Comparison of ENCODE assay signal across 8 cellular contexts in genomic region chr1:15799928-15800835, GRCh38. TPM values are rescaled to one million over a fixed set of nuclear protein-coding genes. Genes with fewer than 3 reads are reported as not detected.
DNase-seq lines count a peak whose midpoint lies in the region; ATAC-seq and TF ChIP-seq lines count a peak whose summit lies in the region.

No MANE protein-coding gene starts in this region.

- H3K27me3 ChIP-seq in Karpas-422 (ENCODE audit: low read length) = no peaks in the 10 kb centered on the region

- no peaks in the 10 kb centered on the region for H3K27me3 Mint-ChIP-seq in chondrocyte (ENCODE audit: low read depth)

- no peak overlapping the region for H2AFZ ChIP-seq in Karpas-422 (ENCODE audit: low read length)

- H4K20me1 ChIP-seq in Karpas-422 (ENCODE audit: insufficient read depth, low read depth, low read length) = no peaks in the 10 kb centered on the region

- DNase-seq in AG10803 (ENCODE audit: low read depth) (peak; percentile 60), NB4 (ENCODE audit: low read depth) (peak; percentile 35), chondrocyte (ENCODE audit: low spot score) (no peak), Karpas-422 (no peak), NCI-H187 treated with DMSO at 0.1 percent for 48 hours (lab: John Stamatoyannopoulos, UW) (no peak)

- WGBS in mesodermal cell (ENCODE audit: insufficient coverage in 2 of 2), 2 experiments = 43 to 44% methylated on average over 13 to 19 of the region's 22 CpGs

- H3K4me2 ChIP-seq in Karpas-422 (ENCODE audit: low read depth, low read length, poor library complexity, severe bottlenecking) = no peak overlapping the region

- TF ChIP-seq POLR2A in NB4 (IDR thresholded peaks at IDR 0.05; ENCODE audit: extremely low read depth, insufficient read length) = no peak

- H3K79me2 ChIP-seq in Karpas-422 (ENCODE audit: low read length) = no peaks in the 10 kb centered on the region

- H3K27ac ChIP-seq in mesodermal cell (ENCODE audit: low read depth, low read length, severe bottlenecking) (peak overlapping the region; percentile 87), Karpas-422 (ENCODE audit: low read length) (no peak overlapping the region)

- ATAC-seq in HG02870 (IDR thresholded peaks at IDR 0.05; ENCODE audit: unreplicated experiment) = no peak
- ATAC-seq in GM21360 (IDR thresholded peaks at IDR 0.05; ENCODE audit: unreplicated experiment) = no peak

- H3K4me3 Mint-ChIP-seq in chondrocyte (ENCODE audit: unreplicated experiment) = peak overlapping the region; percentile 44

- no peak overlapping the region for H3K4me3 ChIP-seq in AG10803 (ENCODE audit: low read length)
- H3K4me3 ChIP-seq in NB4 (ENCODE audit: low read depth, low read length) = no peak overlapping the region
- no peak overlapping the region for H3K4me3 ChIP-seq in mesodermal cell (ENCODE audit: extremely low read depth, insufficient read depth, low read length, poor library complexity, severe bottlenecking)
- H3K4me3 ChIP-seq in Karpas-422 (ENCODE audit: low read length) = no peak overlapping the region

- peaks cover 75% of the 10 kb centered on the region for H3K4me1 Mint-ChIP-seq in chondrocyte (ENCODE audit: low read depth)

- H3K9me2 ChIP-seq in Karpas-422 (replicated peaks; ENCODE audit: insufficient read depth, low read length) = no peaks in the 10 kb centered on the region

- H3K9me3 ChIP-seq in mesodermal cell (ENCODE audit: control insufficient read depth, low read length) (no peaks in the 10 kb centered on the region), Karpas-422 (ENCODE audit: low read length) (no peaks in the 10 kb centered on the region)

- TF ChIP-seq CTCF in AG10803 (conservative IDR thresholded peaks at IDR 0.05; ENCODE audit: low read length) (no peak), NB4 (IDR thresholded peaks at IDR 0.05; ENCODE audit: low read depth, low read length) (no peak), chondrocyte (IDR thresholded peaks at IDR 0.05) (no peak)

- no peak overlapping the region for H3K9ac ChIP-seq in Karpas-422 (ENCODE audit: low read length)

- H3K9me3 Mint-ChIP-seq in chondrocyte (ENCODE audit: low read depth) = no peaks in the 10 kb centered on the region

- peak overlapping the region; percentile 99 for H3K27ac Mint-ChIP-seq in chondrocyte (ENCODE audit: unreplicated experiment)

- H3K4me1 ChIP-seq in mesodermal cell (ENCODE audit: control insufficient read depth, insufficient read depth, low read length, poor library complexity, severe bottlenecking) (peaks cover 49% of the 10 kb centered on the region), Karpas-422 (ENCODE audit: low read length) (no peaks in the 10 kb centered on the region)

- no peaks in the 10 kb centered on the region for H3K36me3 Mint-ChIP-seq in chondrocyte (ENCODE audit: low read depth)

- H3K36me3 ChIP-seq in mesodermal cell (ENCODE audit: control insufficient read depth, insufficient read depth, low read length) = no peaks in the 10 kb centered on the region
- no peaks in the 10 kb centered on the region for H3K36me3 ChIP-seq in Karpas-422 (ENCODE audit: insufficient read depth, low read length)

RNA-seq across cellular contexts. Expression of gene UQCRHL, which starts 7.3 kb away (rescaled TPM):
- total RNA-seq in chondrocyte = 1.3 to 1.5 TPM (median 1.3 TPM) in 3 replicates
- 4.8 TPM for polyA plus RNA-seq in mesodermal cell (2013, experiment 1 of 2)
- polyA plus RNA-seq in mesodermal cell (2013, experiment 2 of 2) = 5.2 TPM
- 5.4 and 6.4 TPM in 2 replicates for total RNA-seq in Karpas-422 (2014; rRNA removed; shearing (Covaris generic); ENCODE audit: low replicate concordance)

RNA-seq across cellular contexts. Expression of gene FBLIM1, which starts 41.6 kb away (rescaled TPM):
- 191 to 492 TPM (median 490 TPM) in 3 replicates for total RNA-seq in chondrocyte
- 81.1 TPM for polyA plus RNA-seq in mesodermal cell (2013, experiment 1 of 2)
- polyA plus RNA-seq in mesodermal cell (2013, experiment 2 of 2) = 60.5 TPM
- total RNA-seq in Karpas-422 (2014; rRNA removed; shearing (Covaris generic); ENCODE audit: low replicate concordance) = not detected in 2 replicates

RNA-seq across cellular contexts. Expression of gene SPEN, which starts 47.3 kb away (rescaled TPM):
- 38.4 to 49.7 TPM (median 39.4 TPM) in 3 replicates for total RNA-seq in chondrocyte
- 37.2 TPM for polyA plus RNA-seq in mesodermal cell (2013, experiment 1 of 2)
- 28.1 TPM for polyA plus RNA-seq in mesodermal cell (2013, experiment 2 of 2)
- 17.9 and 26.8 TPM in 2 replicates for total RNA-seq in Karpas-422 (2014; rRNA removed; shearing (Covaris generic); ENCODE audit: low replicate concordance)

RNA-seq across cellular contexts. Expression of gene TMEM82, which starts 57.9 kb away (rescaled TPM):
- not detected in 3 replicates for total RNA-seq in chondrocyte
- not detected for polyA plus RNA-seq in mesodermal cell (2013, experiment 1 of 2)
- not detected for polyA plus RNA-seq in mesodermal cell (2013, experiment 2 of 2)
- not detected in 2 replicates for total RNA-seq in Karpas-422 (2014; rRNA removed; shearing (Covaris generic); ENCODE audit: low replicate concordance)

Comparison
In these comparisons a context has a peak if more than half of its experiments do, and no peak if none do; other contexts are left out.
1. DNase-seq: peak in AG10803 (single experiment) and NB4 (single experiment); none in chondrocyte (single experiment), Karpas-422 (single experiment) and NCI-H187 treated with DMSO at 0.1 percent for 48 hours (single experiment).
2. RNA of gene FBLIM1, which starts 41.6 kb away (total RNA-seq): 191 to 492 TPM in chondrocyte; not detected in Karpas-422; every median in the first group is over 100 times any median in the second.